11 cellular contexts compared by ENCODE assay signal in the genomic region with DNA sequence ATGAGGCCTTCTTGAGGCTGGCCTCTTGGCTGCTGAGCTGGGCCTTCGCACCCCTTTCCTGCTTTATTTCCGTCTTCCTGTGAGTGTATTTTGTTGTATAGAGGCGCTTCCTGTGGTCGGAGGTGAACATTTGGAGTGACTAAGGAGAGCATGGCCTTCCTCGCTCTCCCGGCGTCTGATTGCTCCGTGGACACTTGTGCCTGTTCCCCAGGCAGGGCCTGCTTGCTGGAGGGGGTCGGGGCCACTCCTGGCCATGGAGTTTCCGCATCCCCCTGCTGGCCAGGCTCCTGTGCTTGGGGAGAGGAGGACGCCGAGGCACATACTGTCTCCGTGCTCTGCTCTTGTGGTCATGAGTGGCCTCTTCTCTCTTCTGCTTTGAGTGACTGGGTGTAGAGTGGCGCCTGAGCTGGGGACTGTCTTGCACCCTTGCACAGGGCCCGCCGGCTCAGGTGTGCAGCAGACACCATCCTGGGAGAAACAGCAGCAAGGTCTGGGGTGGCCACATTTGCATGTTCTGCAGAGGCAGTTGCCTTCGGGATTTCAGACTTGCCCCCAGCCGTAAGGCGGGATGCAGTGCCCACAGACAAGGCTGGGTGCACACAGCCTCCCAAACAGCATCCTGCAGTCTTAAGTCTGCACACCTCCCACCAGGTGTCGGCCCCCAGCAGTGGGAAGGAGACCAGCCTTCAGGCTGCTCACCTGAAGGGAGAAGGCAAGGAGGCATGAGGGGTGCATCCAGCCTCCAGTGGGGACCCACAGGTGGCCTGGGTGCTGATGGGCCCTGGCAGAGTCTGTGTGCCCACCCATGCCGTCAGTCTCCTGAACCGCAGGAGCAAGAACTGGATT. TPM values are rescaled to one million over a fixed set of nuclear protein-coding genes. Genes with fewer than 3 reads are reported as not detected.
A peak's percentile ranks its signal among the peaks of the same experiment; 100 is the strongest.
DNase-seq lines count a peak whose midpoint lies in the region; ATAC-seq and TF ChIP-seq lines count a peak whose summit lies in the region.
"Had no signal": no experiment of that assay in that cellular context is flagged by ENCODE, and none has a peak within 500 bp of the region (broad histone marks: within the 10 kb centered on the region; RNA-seq: fewer than 3 reads in every experiment).

No MANE protein-coding gene starts in this region.

- H3K4me3 ChIP-seq in OCI-LY7 (ENCODE audit: low read depth, low read length, poor library complexity, severe bottlenecking): peak overlapping the region; percentile 44

- H3K9me3 ChIP-seq in OCI-LY7 (ENCODE audit: low read length): no peaks in the 10 kb centered on the region

- H3K4me1 ChIP-seq in OCI-LY7 (ENCODE audit: insufficient read depth, low read length, poor library complexity, severe bottlenecking): peaks cover 100% of the 10 kb centered on the region

- peaks cover 94 to 98% of the 10 kb centered on the region in 2 donors for H3K4me1 Mint-ChIP-seq in effector memory CD8-positive, alpha-beta T cell (ENCODE audit: low read depth in 2 of 2)

- TF ChIP-seq CTCF in OCI-LY7 (conservative IDR thresholded peaks at IDR 0.05; ENCODE audit: low read length): 0 out of 2 replicates have a peak, but pooled peaks have one; percentile 25

- peaks cover 32% of the 10 kb centered on the region; the same call in 1 of the 2 replicates for H4K20me1 ChIP-seq in OCI-LY7 (ENCODE audit: insufficient read depth, low read length)

- ATAC-seq in effector memory CD8-positive, alpha-beta T cell (replicated peaks): no peak
- ATAC-seq in GM19397 (IDR thresholded peaks at IDR 0.05; ENCODE audit: unreplicated experiment): no peak

- peak overlapping the region; percentile 86 for H3K4me2 ChIP-seq in OCI-LY7 (ENCODE audit: low read length)

- H3K36me3 ChIP-seq in OCI-LY7 (ENCODE audit: insufficient read depth, low read length): peaks cover 34% of the 10 kb centered on the region; the same call in 1 of the 2 replicates

- BruUV-seq in OCI-LY7 (replicated peaks; lab: Mats Ljungman, UMichigan): no TSS peak

- CTCF ChIA-PET in OCI-LY7 (lab: Charles Lee; ENCODE audit: unreplicated experiment): interaction anchor here (0.5 to 1.0 kb wide), 2 partner anchors 80 to 110 kb away, joined by 3 to 5 read pairs; no protein-coding TSS in a partner anchor

- no peaks in the 10 kb centered on the region for H3K9me3 Mint-ChIP-seq in effector memory CD8-positive, alpha-beta T cell
- H3K9me3 Mint-ChIP-seq: mesothelial cell of epicardium had no signal

- no peaks in the 10 kb centered on the region for H3K27me3 Mint-ChIP-seq in effector memory CD8-positive, alpha-beta T cell

- intact Hi-C loops in OCI-LY7 (cut with micrococcal nuclease; ENCODE audit: unreplicated experiment): no loop called here

- H3K79me2 ChIP-seq in OCI-LY7 (ENCODE audit: insufficient read depth, low read depth, low read length): peaks cover 100% of the 10 kb centered on the region

- DNase-seq in GDM1 (lab: John Stamatoyannopoulos, UW) (peak; percentile 47), OCI-LY7 (ENCODE audit: low spot score) (peak; percentile 37), pulmonary artery endothelial cell (ENCODE audit: low read depth, low spot score) (peak; percentile 63), DMS53 (lab: John Stamatoyannopoulos, UW) (no peak), pons (ENCODE audit: low spot score) (no peak), NK-92 (lab: John Stamatoyannopoulos, UW; ENCODE audit: unreplicated experiment) (no peak)
- no peak for DNase-seq in effector memory CD8-positive, alpha-beta T cell
- DNase-seq: NCI-H2171 treated with DMSO at 0.1 percent for 48 hours; stimulated activated CD4-positive, alpha-beta T cell treated with anti-CD3 and anti-CD28 coated beads, Interleukin-1b, Interleukin-23, amount 100 ng/mL, for 48 hours had no signal

- H3K27ac Mint-ChIP-seq in effector memory CD8-positive, alpha-beta T cell: peak overlapping the region; percentile 89 to 99
- H3K27ac Mint-ChIP-seq: mesothelial cell of epicardium had no signal

- no peaks in the 10 kb centered on the region for H3K9me2 ChIP-seq in OCI-LY7 (ENCODE audit: insufficient read depth, low read length)

- peak overlapping the region; percentile 84 for H3K27ac ChIP-seq in OCI-LY7 (ENCODE audit: low read depth, low read length, poor library complexity, severe bottlenecking)

- no peak overlapping the region for H2AFZ ChIP-seq in OCI-LY7 (ENCODE audit: low read length)

- peaks cover 89% of the 10 kb centered on the region for H3K36me3 Mint-ChIP-seq in effector memory CD8-positive, alpha-beta T cell (ENCODE audit: insufficient read depth)
- H3K36me3 Mint-ChIP-seq: mesothelial cell of epicardium had no signal

- H3K4me3 Mint-ChIP-seq in effector memory CD8-positive, alpha-beta T cell: peak overlapping the region; percentile 65 to 99
- H3K4me3 Mint-ChIP-seq: mesothelial cell of epicardium had no signal

- POLR2A ChIA-PET in OCI-LY7 (lab: Charles Lee): interaction anchor here (1.5 to 1.7 kb wide), 2 partner anchors 11 to 114 kb away, joined by 4 to 6 read pairs; no protein-coding TSS in a partner anchor

RNA-seq across cellular contexts. Expression of a gene that starts 16.4 kb away (rescaled TPM):
- 62.0 and 64.6 TPM in 2 replicates for total RNA-seq in OCI-LY7 (2014; rRNA removed; shearing (Covaris generic))
- 62.6 and 63.2 TPM in 2 replicates for total RNA-seq in OCI-LY7 (2022)
- total RNA-seq in pulmonary artery endothelial cell: 23.8 and 35.5 TPM in 2 replicates

Comparison
In these comparisons a context has a peak if more than half of its experiments do, and no peak if none do; other contexts are left out.
1. DNase-seq: peak in GDM1 (single experiment), OCI-LY7 (single experiment) and pulmonary artery endothelial cell (single experiment); none in effector memory CD8-positive, alpha-beta T cell (0 of 3), DMS53 (single experiment), pons (single experiment) and NK-92 (single experiment).